In the genomic region with DNA sequence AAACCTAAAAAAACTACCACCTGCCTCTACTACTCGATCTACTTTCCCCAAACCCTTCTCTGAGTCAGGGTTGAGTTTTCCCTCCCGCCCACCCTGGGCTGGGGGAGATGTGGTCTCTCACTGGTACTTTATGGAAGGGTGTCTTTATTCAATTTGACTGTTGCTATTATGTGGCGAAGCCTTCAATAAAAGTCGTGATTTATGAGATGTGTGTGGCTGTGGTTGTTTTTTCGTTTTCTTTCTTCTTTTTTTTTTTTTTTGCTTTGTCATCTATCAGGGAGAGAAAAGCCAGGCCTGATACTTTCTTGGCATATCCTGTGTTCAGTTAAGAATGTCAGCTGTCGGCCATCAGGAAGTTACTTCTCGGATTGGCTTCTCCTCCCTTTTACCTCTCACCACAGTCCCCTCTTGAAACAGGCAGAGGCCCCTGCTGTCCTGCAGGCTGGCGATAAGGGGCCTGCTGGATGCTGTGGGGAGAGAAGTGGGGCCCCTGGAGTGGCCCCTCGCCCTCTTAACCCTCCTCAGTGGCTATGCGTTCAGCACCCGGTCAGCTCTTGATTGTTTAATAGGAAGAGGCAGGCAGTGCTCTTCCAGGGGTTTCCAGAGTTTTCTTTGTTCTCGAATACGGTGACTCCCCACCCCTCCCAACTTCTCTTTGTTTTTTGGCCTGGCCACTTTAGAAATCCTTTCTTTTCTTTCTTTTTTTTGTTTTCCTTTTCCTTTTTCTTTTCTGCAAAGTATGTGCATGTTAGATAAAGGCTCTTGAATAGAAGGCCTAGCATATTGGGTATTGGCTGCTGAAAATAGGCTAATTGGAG, we compare ENCODE assay signal across 11 cellular contexts.
DNase-seq lines count a peak whose midpoint lies in the region; ATAC-seq, FAIRE-seq and TF ChIP-seq lines count a peak whose summit lies in the region.
"Had no signal": no experiment of that assay in that cellular context is flagged by ENCODE, and none has a peak within 500 bp of the region (broad histone marks: within the 10 kb centered on the region; RNA-seq: fewer than 3 reads in every experiment).

No MANE protein-coding gene starts in this region.

- H2AFZ ChIP-seq in fibroblast of lung (ENCODE audit: low read length) (no peak overlapping the region), trophoblast cell (ENCODE audit: insufficient read depth, low read length, poor library complexity) (no peak overlapping the region)

- no peak for ATAC-seq in GM19324 (IDR thresholded peaks at IDR 0.05; ENCODE audit: low FRiP score, unreplicated experiment)

- peak overlapping the region; percentile 79 for H4K91ac ChIP-seq in trophoblast cell (ENCODE audit: low read depth, low read length)

- WGBS in trophoblast cell (ENCODE audit: extremely low coverage, insufficient coverage, insufficient read length), result no CpG with 5 or more reads among the region's 13 CpGs

- no peak for TF ChIP-seq POLR2A in GM12891 (IDR thresholded peaks at IDR 0.05; ENCODE audit: low read depth, low read length)

- peak overlapping the region; percentile 11 for H4K8ac ChIP-seq in trophoblast cell (ENCODE audit: low read depth, low read length)

- H3K79me1 ChIP-seq in trophoblast cell (ENCODE audit: low read length), result peaks cover 19% of the 10 kb centered on the region

- no peaks in the 10 kb centered on the region for H3K4me1 ChIP-seq in fibroblast of lung (ENCODE audit: control insufficient read depth, extremely low read depth, insufficient read depth, low read length)
- H3K4me1 ChIP-seq in trophoblast cell (ENCODE audit: control insufficient read depth in 1 of 2, insufficient read depth in 2 of 2, low read length in 2 of 2), result peaks cover 22 to 37% of the 10 kb centered on the region in 2 experiments

- H3K9ac ChIP-seq in fibroblast of lung (ENCODE audit: insufficient read depth, low read length) (no peak overlapping the region), trophoblast cell (ENCODE audit: low read length) (no peak overlapping the region)

- H3K9me3 ChIP-seq in fibroblast of lung (ENCODE audit: control insufficient read depth, insufficient read depth, low read depth, low read length) (no peaks in the 10 kb centered on the region), trophoblast cell (ENCODE audit: insufficient read depth, low read depth, low read length) (no peaks in the 10 kb centered on the region)

- no peak overlapping the region for H3K4me2 ChIP-seq in fibroblast of lung (ENCODE audit: extremely low read depth, insufficient read depth, low read length)
- H3K4me2 ChIP-seq in trophoblast cell (ENCODE audit: low read length), result no peak overlapping the region

- FAIRE-seq in GM12891 (lab: Jason Lieb, UNC), result no peak
- no peak for FAIRE-seq in GM19239 (lab: Jason Lieb, UNC)

- H3K27me3 ChIP-seq in fibroblast of lung (ENCODE audit: control insufficient read depth, insufficient read depth, low read length) (no peaks in the 10 kb centered on the region), trophoblast cell (ENCODE audit: insufficient read depth, low read length) (no peaks in the 10 kb centered on the region)

- H3K4me3 ChIP-seq in fibroblast of lung (replicated peaks in 1 of 4; ENCODE audit: control extremely low read depth in 1 of 4, insufficient read depth in 1 of 4, low read depth in 3 of 4, low read length in 4 of 4) (no peak overlapping the region), trophoblast cell (ENCODE audit: low read depth, low read length) (no peak overlapping the region)

- no peak for TF ChIP-seq CTCF in fibroblast of lung (conservative IDR thresholded peaks at IDR 0.05 in 1 of 2, IDR thresholded peaks at IDR 0.05 in 1 of 2; ENCODE audit: low read depth in 1 of 2, low read length in 2 of 2)

- intact Hi-C loops in posterior vena cava (cut with DNase I), result no loop called here

- H3K79me2 ChIP-seq in fibroblast of lung (ENCODE audit: control insufficient read depth, insufficient read depth, low read length), result no peaks in the 10 kb centered on the region
- H3K79me2 ChIP-seq in trophoblast cell (ENCODE audit: control insufficient read depth, insufficient read depth, low read length, poor library complexity), result peaks cover 5% of the 10 kb centered on the region

- H2BK5ac ChIP-seq in trophoblast cell (ENCODE audit: low read depth, low read length, poor library complexity), result peak overlapping the region; percentile 47

- H3K18ac ChIP-seq in trophoblast cell (ENCODE audit: low read length), result peak overlapping the region; percentile 42

- DNase-seq in GF-D8 (lab: John Stamatoyannopoulos, UW) (peak; percentile 85), OCI-M2 (lab: John Stamatoyannopoulos, UW; ENCODE audit: unreplicated experiment) (peak; percentile 42), fibroblast of lung (ENCODE audit: low read depth in 2 of 2) (peak; percentile 49 to 58), trophoblast cell (no peak), posterior vena cava (ENCODE audit: low spot score) (no peak), GM12891 (ENCODE audit: insufficient read length, low spot score) (no peak), GM19239 (ENCODE audit: insufficient read length, low spot score) (no peak)
- DNase-seq: GOT3; NCI-H1092 treated with DMSO at 0.1 percent for 48 hours; stimulated activated naive CD4-positive, alpha-beta T cell had no signal

- H2BK120ac ChIP-seq in trophoblast cell (ENCODE audit: insufficient read depth, low read length, poor library complexity), result peak overlapping the region; percentile 92

- H3K23ac ChIP-seq in trophoblast cell (ENCODE audit: low read length), result no peak overlapping the region

- H2AK5ac ChIP-seq in trophoblast cell (ENCODE audit: low read length), result peak overlapping the region; percentile 73

- H3K4ac ChIP-seq in trophoblast cell (ENCODE audit: low read depth, low read length), result no peak overlapping the region

- peak overlapping the region; percentile 46 for H4K12ac ChIP-seq in trophoblast cell (ENCODE audit: low read depth, low read length)

- no peaks in the 10 kb centered on the region for H4K20me1 ChIP-seq in fibroblast of lung (ENCODE audit: control insufficient read depth, extremely low read depth, insufficient read depth, low read length)

- H3K27ac ChIP-seq in fibroblast of lung (ENCODE audit: insufficient read depth, low read length), result no peak overlapping the region
- H3K27ac ChIP-seq in trophoblast cell (ENCODE audit: low read depth, low read length), result peak overlapping the region; percentile 75

- no peaks in the 10 kb centered on the region for H3K36me3 ChIP-seq in fibroblast of lung (ENCODE audit: control insufficient read depth, insufficient read depth, low read length)
- peaks cover 2% of the 10 kb centered on the region in 2 experiments for H3K36me3 ChIP-seq in trophoblast cell (ENCODE audit: control insufficient read depth in 1 of 2, insufficient read depth in 2 of 2, low read length in 2 of 2)

- peak overlapping the region; percentile 85 for H2BK12ac ChIP-seq in trophoblast cell (ENCODE audit: low read length)

- peak overlapping the region; percentile 48 for H3K14ac ChIP-seq in trophoblast cell (ENCODE audit: low read length)

TF ChIP-seq in GM12891, 5 proteins besides CTCF, POLR2A, EP300 and RAD21:
- TF ChIP-seq POLR2AphosphoS5 (IDR thresholded peaks at IDR 0.05; ENCODE audit: low read depth, low read length) (no peak), POU2F2 (IDR thresholded peaks at IDR 0.05; ENCODE audit: low read depth, low read length) (no peak), TAF1 (IDR thresholded peaks at IDR 0.05; ENCODE audit: low read depth, low read length) (no peak), PAX5 (IDR thresholded peaks at IDR 0.05; ENCODE audit: insufficient read depth, low read length, severe bottlenecking) (no peak), SPI1 (IDR thresholded peaks at IDR 0.05; ENCODE audit: low read depth, low read length) (no peak)

Comparison
In these comparisons a context has a peak if more than half of its experiments do, and no peak if none do; other contexts are left out.
1. DNase-seq: peak in GF-D8 (single experiment), OCI-M2 (single experiment) and fibroblast of lung (2 of 2); none in trophoblast cell (0 of 2), posterior vena cava (single experiment), GM12891 (single experiment) and GM19239 (single experiment).